In the genomic region with DNA sequence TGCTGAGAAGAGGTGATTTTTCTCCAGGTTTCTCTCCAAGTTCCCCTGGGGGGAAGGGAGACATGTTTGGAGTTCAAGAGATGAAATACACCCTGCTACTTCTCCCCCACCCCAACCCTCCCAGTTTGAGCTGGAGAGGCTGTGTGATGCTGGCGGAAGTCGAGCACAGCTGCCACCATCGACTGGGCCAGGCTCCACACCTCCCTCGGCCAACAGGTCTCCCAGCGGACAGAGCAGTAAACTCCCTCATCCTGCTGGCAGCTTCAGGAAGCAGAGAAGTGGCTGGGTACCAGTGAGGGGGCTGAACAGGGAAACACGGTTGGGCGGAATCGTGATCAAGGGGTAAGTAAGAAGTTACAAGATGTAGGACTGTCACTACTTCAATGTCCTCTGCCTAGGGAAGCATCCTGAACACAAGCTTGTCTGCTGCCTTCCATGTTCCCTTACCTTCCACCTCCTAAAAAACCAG, we compare ENCODE assay signal across 1 cellular context.
A peak's percentile ranks its signal among the peaks of the same experiment; 100 is the strongest.
TF ChIP-seq lines count a peak whose summit lies in the region.

No MANE protein-coding gene starts in this region.

TF ChIP-seq in HepG2, 621 proteins besides CTCF, POLR2A, EP300 and RAD21:
- TF ChIP-seq AGO2 (optimal IDR thresholded peaks at IDR 0.05; ENCODE audit: low read depth, low read length) (peak; percentile 21), HNRNPLL (IDR thresholded peaks at IDR 0.05; ENCODE audit: low read depth, low read length, poor library complexity, severe bottlenecking) (no peak)
